In genomic region chr11:44949160-44950035, GRCh38 we compare ENCODE assay signal across 8 cellular contexts. TPM values are rescaled to one million over a fixed set of nuclear protein-coding genes. Genes with fewer than 3 reads are reported as not detected.
DNase-seq lines count a peak whose midpoint lies in the region; ATAC-seq and TF ChIP-seq lines count a peak whose summit lies in the region.

No MANE protein-coding gene starts in this region.

- H3K27me3 ChIP-seq in lower lobe of right lung (ENCODE audit: low read depth): no peaks in the 10 kb centered on the region

- H3K9me3 ChIP-seq in lower lobe of right lung: no peaks in the 10 kb centered on the region

- peaks cover 55% of the 10 kb centered on the region for H3K4me1 ChIP-seq in lower lobe of right lung

- peak overlapping the region; percentile 83 for H3K4me3 Mint-ChIP-seq in dendritic cell treated with granulocyte-macrophage colony-stimulating factor and Interleukin-4, amounts not matched to agents 40 ng/mL and 50 ng/mL, for 4 days

- H3K27me3 Mint-ChIP-seq in dendritic cell treated with granulocyte-macrophage colony-stimulating factor and Interleukin-4, amounts not matched to agents 40 ng/mL and 50 ng/mL, for 4 days: peaks cover 15% of the 10 kb centered on the region

- no peaks in the 10 kb centered on the region for H3K9me3 Mint-ChIP-seq in dendritic cell treated with granulocyte-macrophage colony-stimulating factor and Interleukin-4, amounts not matched to agents 40 ng/mL and 50 ng/mL, for 4 days

- TF ChIP-seq CTCF in lower lobe of right lung (IDR thresholded peaks at IDR 0.05): peak; percentile 57

- DNase-seq in activated naive CD4-positive, alpha-beta T cell treated with Interleukin-2 at 50 U/mL for 16 hours: peak; percentile 39
- DNase-seq in activated naive CD4-positive, alpha-beta T cell (lab: John Stamatoyannopoulos, UW): no peak
- DNase-seq in lower lobe of right lung (peak; percentile 61), substantia nigra (lab: John Stamatoyannopoulos, UW) (peak in 2 of 49 donors; percentile 17 to 65), G401 (ENCODE audit: low spot score) (no peak), A172 (ENCODE audit: low spot score) (no peak)

- peak overlapping the region; percentile 74 for H3K27ac Mint-ChIP-seq in dendritic cell treated with granulocyte-macrophage colony-stimulating factor and Interleukin-4, amounts not matched to agents 40 ng/mL and 50 ng/mL, for 4 days

- ATAC-seq in SK-N-SH treated with all-trans-retinoic acid at 6 μM for 48 hours (peak; percentile 71), lower lobe of right lung (peak; percentile 49 to 57)

- in situ Hi-C loops in G401 (cut with HindIII; ENCODE audit: low sequenced_read_pairs): no loop called here

- H3K36me3 Mint-ChIP-seq in dendritic cell treated with granulocyte-macrophage colony-stimulating factor and Interleukin-4, amounts not matched to agents 40 ng/mL and 50 ng/mL, for 4 days (ENCODE audit: low read depth): no peaks in the 10 kb centered on the region

- peaks cover 39% of the 10 kb centered on the region for H3K4me1 Mint-ChIP-seq in dendritic cell treated with granulocyte-macrophage colony-stimulating factor and Interleukin-4, amounts not matched to agents 40 ng/mL and 50 ng/mL, for 4 days (ENCODE audit: low read depth)

- peaks cover 11% of the 10 kb centered on the region for H3K36me3 ChIP-seq in lower lobe of right lung

- peak overlapping the region; percentile 90 for H3K4me3 ChIP-seq in lower lobe of right lung

- H3K27ac ChIP-seq in lower lobe of right lung (peak overlapping the region; percentile 84), substantia nigra (ENCODE audit: low read depth, low read length, poor library complexity, severe bottlenecking) (peak overlapping the region; percentile 35)

- intact Hi-C loops in dendritic cell treated with granulocyte-macrophage colony-stimulating factor and Interleukin-4, amounts not matched to agents 40 ng/mL and 50 ng/mL, for 4 days (cut with micrococcal nuclease): loop anchor here (5.0 to 10.0 kb wide), 2 partner anchors 75 to 133 kb away; no protein-coding TSS in a partner anchor
- intact Hi-C loops in lower lobe of right lung (cut with DNase I): no loop called here

TF ChIP-seq in SK-N-SH treated with all-trans-retinoic acid at 6 μM for 48 hours, 23 proteins besides CTCF, POLR2A, EP300 and RAD21:
- TF ChIP-seq GLIS3 (CRISPR knock-in tag; IDR thresholded peaks at IDR 0.05) (no peak), TCF4 (CRISPR knock-in tag; IDR thresholded peaks at IDR 0.05; ENCODE audit: borderline replicate concordance) (no peak), CREB5 (CRISPR knock-in tag; IDR thresholded peaks at IDR 0.05; ENCODE audit: low read depth) (no peak), TOX (CRISPR knock-in tag; IDR thresholded peaks at IDR 0.05; ENCODE audit: borderline replicate concordance) (no peak), ZNF70 (CRISPR knock-in tag; IDR thresholded peaks at IDR 0.05) (no peak), TSHZ2 (CRISPR knock-in tag; IDR thresholded peaks at IDR 0.05) (no peak), RARB (CRISPR knock-in tag; IDR thresholded peaks at IDR 0.05) (no peak), CSRNP3 (CRISPR knock-in tag; IDR thresholded peaks at IDR 0.05) (no peak), ESRRG (CRISPR knock-in tag; IDR thresholded peaks at IDR 0.05) (no peak), SNAI2 (CRISPR knock-in tag; IDR thresholded peaks at IDR 0.05) (no peak), CSDC2 (CRISPR knock-in tag; IDR thresholded peaks at IDR 0.05) (no peak)
- TF ChIP-seq, protein P1, sequence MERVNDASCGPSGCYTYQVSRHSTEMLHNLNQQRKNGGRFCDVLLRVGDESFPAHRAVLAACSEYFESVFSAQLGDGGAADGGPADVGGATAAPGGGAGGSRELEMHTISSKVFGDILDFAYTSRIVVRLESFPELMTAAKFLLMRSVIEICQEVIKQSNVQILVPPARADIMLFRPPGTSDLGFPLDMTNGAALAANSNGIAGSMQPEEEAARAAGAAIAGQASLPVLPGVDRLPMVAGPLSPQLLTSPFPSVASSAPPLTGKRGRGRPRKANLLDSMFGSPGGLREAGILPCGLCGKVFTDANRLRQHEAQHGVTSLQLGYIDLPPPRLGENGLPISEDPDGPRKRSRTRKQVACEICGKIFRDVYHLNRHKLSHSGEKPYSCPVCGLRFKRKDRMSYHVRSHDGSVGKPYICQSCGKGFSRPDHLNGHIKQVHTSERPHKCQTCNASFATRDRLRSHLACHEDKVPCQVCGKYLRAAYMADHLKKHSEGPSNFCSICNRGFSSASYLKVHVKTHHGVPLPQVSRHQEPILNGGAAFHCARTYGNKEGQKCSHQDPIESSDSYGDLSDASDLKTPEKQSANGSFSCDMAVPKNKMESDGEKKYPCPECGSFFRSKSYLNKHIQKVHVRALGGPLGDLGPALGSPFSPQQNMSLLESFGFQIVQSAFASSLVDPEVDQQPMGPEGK (CRISPR knock-in tag; IDR thresholded peaks at IDR 0.05; ENCODE audit: borderline replicate concordance): no peak
- TF ChIP-seq, protein P2, sequence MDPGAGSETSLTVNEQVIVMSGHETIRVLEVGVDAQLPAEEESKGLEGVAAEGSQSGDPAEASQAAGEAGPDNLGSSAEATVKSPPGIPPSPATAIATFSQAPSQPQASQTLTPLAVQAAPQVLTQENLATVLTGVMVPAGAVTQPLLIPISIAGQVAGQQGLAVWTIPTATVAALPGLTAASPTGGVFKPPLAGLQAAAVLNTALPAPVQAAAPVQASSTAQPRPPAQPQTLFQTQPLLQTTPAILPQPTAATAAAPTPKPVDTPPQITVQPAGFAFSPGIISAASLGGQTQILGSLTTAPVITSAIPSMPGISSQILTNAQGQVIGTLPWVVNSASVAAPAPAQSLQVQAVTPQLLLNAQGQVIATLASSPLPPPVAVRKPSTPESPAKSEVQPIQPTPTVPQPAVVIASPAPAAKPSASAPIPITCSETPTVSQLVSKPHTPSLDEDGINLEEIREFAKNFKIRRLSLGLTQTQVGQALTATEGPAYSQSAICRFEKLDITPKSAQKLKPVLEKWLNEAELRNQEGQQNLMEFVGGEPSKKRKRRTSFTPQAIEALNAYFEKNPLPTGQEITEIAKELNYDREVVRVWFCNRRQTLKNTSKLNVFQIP (CRISPR knock-in tag; IDR thresholded peaks at IDR 0.05; ENCODE audit: borderline replicate concordance, low read depth): no peak
TF ChIP-seq in SK-N-SH treated with all-trans-retinoic acid at 6 μM for 48 hours: peak in this region for 0.

RNA-seq across cellular contexts. Expression of gene TP53I11, which starts 1.3 kb away (rescaled TPM):
- 103 TPM for total RNA-seq in lower lobe of right lung
- 136 and 146 TPM in 2 replicates for total RNA-seq in G401 (2014; rRNA removed; shearing (Covaris generic))
- total RNA-seq in A172 (2014; rRNA removed; shearing (Covaris generic)): 15.0 and 23.7 TPM in 2 replicates

Comparison
In these comparisons a context has a peak if more than half of its experiments do, and no peak if none do; other contexts are left out.
1. DNase-seq: peak in activated naive CD4-positive, alpha-beta T cell treated with Interleukin-2 at 50 U/mL for 16 hours (single experiment) and lower lobe of right lung (single experiment); none in activated naive CD4-positive, alpha-beta T cell (0 of 4), G401 (single experiment) and A172 (single experiment).